ENCODE assay signal across 19 cellular contexts in genomic region chr18:35775887-35776286, GRCh38.
DNase-seq lines count a peak whose midpoint lies in the region; ATAC-seq, FAIRE-seq and TF ChIP-seq lines count a peak whose summit lies in the region.
"Had no signal": no experiment of that assay in that cellular context is flagged by ENCODE, and none has a peak within 500 bp of the region (broad histone marks: within the 10 kb centered on the region; RNA-seq: fewer than 3 reads in every experiment).

No MANE protein-coding gene starts in this region.

- POLR2A ChIA-PET in CD4-positive, alpha-beta T cell (lab: Charles Lee) = no interaction called here

- TF ChIP-seq POLR2A in suprapubic skin (IDR thresholded peaks at IDR 0.05) = no peak

- in situ Hi-C loops in ACHN (cut with HindIII; ENCODE audit: low pct_ligation_motif_present, low pct_unique_long_range_greater_than_20kb, low sequenced_read_pairs) = no loop called here
- in situ Hi-C loops in KBM-7 (cut with MboI; ENCODE audit: low pct_unique_long_range_greater_than_20kb, low sequenced_read_pairs) = no loop called here

- H3K36me3 ChIP-seq in astrocyte (ENCODE audit: insufficient read depth, low read length) = no peaks in the 10 kb centered on the region
- no peaks in the 10 kb centered on the region for H3K36me3 ChIP-seq in MG63
- H3K36me3 ChIP-seq in suprapubic skin = no peaks in the 10 kb centered on the region

- H3K4me3 ChIP-seq in astrocyte (ENCODE audit: insufficient read depth, low read depth, low read length) (no peak overlapping the region), fibroblast of the aortic adventitia (ENCODE audit: low read depth, low read length) (no peak overlapping the region), MG63 (no peak overlapping the region), suprapubic skin (no peak overlapping the region)
- H3K4me3 ChIP-seq: dorsolateral prefrontal cortex, mucosa of descending colon had no signal

- H3K27me3 ChIP-seq in astrocyte (ENCODE audit: insufficient read depth, low read length) (no peaks in the 10 kb centered on the region), MG63 (no peaks in the 10 kb centered on the region), suprapubic skin (peaks cover 4% of the 10 kb centered on the region)
- H3K27me3 ChIP-seq in CD4-positive, alpha-beta T cell (ENCODE audit: control insufficient read depth, insufficient read depth, low read length) = no peaks in the 10 kb centered on the region

- no peak overlapping the region for H3K27ac Mint-ChIP-seq in astrocyte (ENCODE audit: unreplicated experiment)
- no peak overlapping the region for H3K27ac Mint-ChIP-seq in CD4-positive, alpha-beta T cell
- H3K27ac Mint-ChIP-seq: activated CD4-positive, alpha-beta T cell treated with anti-CD3 and anti-CD28 coated beads, Interleukin-2, amount 10 ng/mL, durations not matched to agents 24 days and 14 days; progenitor cell of endocrine pancreas; T-helper 1 cell treated with Interleukin-12 subunit alpha and Interleukin-12 subunit beta and Interleukin-4 antibody, amounts not matched to agents 30 μg/mL and 1 μg/mL, for 36 hours had no signal

- H3K27ac ChIP-seq in astrocyte (ENCODE audit: low read depth, low read length) = no peak overlapping the region
- H3K27ac ChIP-seq in suprapubic skin = no peak overlapping the region
- H3K27ac ChIP-seq in CD4-positive, alpha-beta T cell (ENCODE audit: low read depth, low read length) = no peak overlapping the region
- H3K27ac ChIP-seq: dorsolateral prefrontal cortex had no signal

- DNase-seq in ACHN (peak; percentile 13), KBM-7 (peak; percentile 9), astrocyte (ENCODE audit: low read depth) (peak; percentile 7), fibroblast of the aortic adventitia (ENCODE audit: low read depth) (peak; percentile 15), MG63 (no peak), suprapubic skin (ENCODE audit: low spot score in 2 of 2) (no peak), COR-L47 (lab: John Stamatoyannopoulos, UW) (no peak)
- DNase-seq in CD4-positive, alpha-beta T cell = no peak
- DNase-seq: activated CD4-positive, alpha-beta T cell treated with anti-CD3 and anti-CD28 coated beads, Interleukin-2, amount 10 ng/mL, durations not matched to agents 24 days and 14 days; dorsolateral prefrontal cortex; H9; mucosa of descending colon; NCI-H1694 treated with DMSO at 0.1 percent for 48 hours; NCI-H526 had no signal

- no peaks in the 10 kb centered on the region for H4K20me1 ChIP-seq in astrocyte (ENCODE audit: insufficient read depth, low read length)

- H3K4me1 ChIP-seq in astrocyte (ENCODE audit: insufficient read depth, low read length) (no peaks in the 10 kb centered on the region), suprapubic skin (no peaks in the 10 kb centered on the region)

- 29% methylated on average over 2 of the region's 2 CpGs for WGBS in suprapubic skin

- H3K9ac ChIP-seq in astrocyte (ENCODE audit: low read length) = no peak overlapping the region

- no peak overlapping the region for H3K4me2 ChIP-seq in astrocyte (ENCODE audit: low read length)

- H3K27me3 Mint-ChIP-seq in astrocyte (ENCODE audit: low read depth, unreplicated experiment) = peaks cover 7% of the 10 kb centered on the region
- peaks cover 15% of the 10 kb centered on the region for H3K27me3 Mint-ChIP-seq in CD4-positive, alpha-beta T cell

- peaks cover 6% of the 10 kb centered on the region for H3K4me1 Mint-ChIP-seq in astrocyte (ENCODE audit: low read depth, unreplicated experiment)
- no peaks in the 10 kb centered on the region for H3K4me1 Mint-ChIP-seq in CD4-positive, alpha-beta T cell (ENCODE audit: low read depth)
- H3K4me1 Mint-ChIP-seq: activated CD4-positive, alpha-beta T cell treated with anti-CD3 and anti-CD28 coated beads, Interleukin-2, amount 10 ng/mL, durations not matched to agents 24 days and 14 days had no signal

- CTCF ChIA-PET in CD4-positive, alpha-beta T cell (lab: Charles Lee) = no interaction called here

- no peak overlapping the region for H3K4me3 Mint-ChIP-seq in astrocyte (ENCODE audit: unreplicated experiment)
- no peak overlapping the region for H3K4me3 Mint-ChIP-seq in CD4-positive, alpha-beta T cell
- H3K4me3 Mint-ChIP-seq: activated CD4-positive, alpha-beta T cell treated with anti-CD3 and anti-CD28 coated beads, Interleukin-2, amount 10 ng/mL, durations not matched to agents 24 days and 14 days; H9; T-helper 1 cell treated with Interleukin-12 subunit alpha and Interleukin-12 subunit beta and Interleukin-4 antibody, amounts not matched to agents 30 μg/mL and 1 μg/mL, for 36 hours had no signal

- H3K79me2 ChIP-seq in astrocyte (ENCODE audit: insufficient read depth, low read length) = no peaks in the 10 kb centered on the region

- no peak for FAIRE-seq in astrocyte (lab: Jason Lieb, UNC)
- FAIRE-seq: frontal cortex, islet of Langerhans, RCC 7860 had no signal

- H2AFZ ChIP-seq in astrocyte (ENCODE audit: low read depth, low read length) = no peak overlapping the region

- no peaks in the 10 kb centered on the region for H3K9me3 Mint-ChIP-seq in astrocyte (ENCODE audit: unreplicated experiment)
- peaks cover 5% of the 10 kb centered on the region for H3K9me3 Mint-ChIP-seq in CD4-positive, alpha-beta T cell
- H3K9me3 Mint-ChIP-seq: activated CD4-positive, alpha-beta T cell treated with anti-CD3 and anti-CD28 coated beads, Interleukin-2, amount 10 ng/mL, durations not matched to agents 24 days and 14 days; H9; T-helper 1 cell treated with Interleukin-12 subunit alpha and Interleukin-12 subunit beta and Interleukin-4 antibody, amounts not matched to agents 30 μg/mL and 1 μg/mL, for 36 hours had no signal

- no peaks in the 10 kb centered on the region for H3K9me3 ChIP-seq in astrocyte (ENCODE audit: insufficient read depth, low read depth, low read length)
- H3K9me3 ChIP-seq in MG63 = no peaks in the 10 kb centered on the region
- H3K9me3 ChIP-seq in suprapubic skin = no peaks in the 10 kb centered on the region
- H3K9me3 ChIP-seq in CD4-positive, alpha-beta T cell (ENCODE audit: control insufficient read depth, low read length) = no peaks in the 10 kb centered on the region
- H3K9me3 ChIP-seq: mucosa of descending colon had no signal

- TF ChIP-seq EP300 in suprapubic skin (IDR thresholded peaks at IDR 0.05) = no peak

- ATAC-seq in CD4-positive, alpha-beta T cell (ENCODE audit: poor library complexity) = no peak
- ATAC-seq: mucosa of descending colon had no signal

- H3K36me3 Mint-ChIP-seq in astrocyte (ENCODE audit: low read depth, unreplicated experiment) = no peaks in the 10 kb centered on the region
- no peaks in the 10 kb centered on the region for H3K36me3 Mint-ChIP-seq in CD4-positive, alpha-beta T cell (ENCODE audit: low read depth)

- intact Hi-C loops in CD4-positive, alpha-beta T cell (cut with DNase I, micrococcal nuclease) = no loop called here

- no peak for TF ChIP-seq CTCF in astrocyte (IDR thresholded peaks at IDR 0.05; ENCODE audit: insufficient read depth, low read depth, low read length)
- TF ChIP-seq CTCF in fibroblast of the aortic adventitia (IDR thresholded peaks at IDR 0.05; ENCODE audit: insufficient read depth, low read length) = no peak
- TF ChIP-seq CTCF in suprapubic skin (IDR thresholded peaks at IDR 0.05) = no peak
- no peak for TF ChIP-seq CTCF in CD4-positive, alpha-beta T cell (IDR thresholded peaks at IDR 0.05)

Comparison
In these comparisons a context has a peak if more than half of its experiments do, and no peak if none do; other contexts are left out.
1. DNase-seq: peak in ACHN (single experiment), KBM-7 (single experiment), astrocyte (single experiment) and fibroblast of the aortic adventitia (single experiment); none in MG63 (single experiment), suprapubic skin (0 of 2), COR-L47 (single experiment) and CD4-positive, alpha-beta T cell (0 of 10).